21 cellular contexts compared by ENCODE assay signal in the genomic region with DNA sequence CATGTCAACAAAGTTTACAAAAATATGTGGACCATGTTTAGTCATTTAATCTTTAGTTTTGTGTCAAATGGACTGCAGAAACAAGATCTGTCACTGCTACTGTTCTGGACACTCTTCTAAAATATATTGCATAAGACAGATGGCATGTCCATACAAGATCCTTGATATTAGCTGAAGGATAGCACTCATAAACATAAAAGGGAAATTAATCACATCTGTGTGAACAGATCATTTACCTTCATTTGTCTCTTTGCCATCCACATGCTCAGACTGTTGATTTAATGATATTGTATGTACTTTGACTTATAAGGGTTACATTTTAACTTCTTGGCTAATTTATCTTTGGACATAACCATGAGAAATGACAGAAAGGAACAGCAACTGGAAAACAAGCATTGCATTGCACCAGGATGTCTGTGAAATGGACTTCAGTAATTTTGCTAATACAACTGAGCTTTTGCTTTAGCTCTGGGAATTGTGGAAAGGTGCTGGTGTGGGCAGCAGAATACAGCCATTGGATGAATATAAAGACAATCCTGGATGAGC. TPM values are rescaled to one million over a fixed set of nuclear protein-coding genes. Genes with fewer than 3 reads are reported as not detected.
DNase-seq lines count a peak whose midpoint lies in the region; ATAC-seq and TF ChIP-seq lines count a peak whose summit lies in the region.
"Had no signal": no experiment of that assay in that cellular context is flagged by ENCODE, and none has a peak within 500 bp of the region (broad histone marks: within the 10 kb centered on the region; RNA-seq: fewer than 3 reads in every experiment).

A gene (plus strand): TSS at position 364 of the 546 bp plus-strand sequence. CDS start 47 bp downstream, at position 411.

- H3K27ac ChIP-seq in ACC112 (ENCODE audit: low read depth, low read length) (peak within 1 kb of the TSS; percentile 75), Peyer's patch (peak within 1 kb of the TSS in 2 of 4 donors; percentile 8 to 66), epithelial cell of prostate (peak within 1 kb of the TSS; percentile 78)
- H3K27ac ChIP-seq: neutrophil had no signal

- intact Hi-C loops in mucosa of descending colon (cut with DNase I, micrococcal nuclease): no loop called here

- H3K4me3 ChIP-seq in ACC112 (ENCODE audit: low read depth, low read length) (peak within 1 kb of the TSS; percentile 43; the same call in 1 of the 2 replicates), Peyer's patch (peak within 1 kb of the TSS in 2 of 4 donors; percentile 15 to 32), mucosa of descending colon (no peak within 1 kb of the TSS)

- peak in 1 of 2 donors; percentile 51 for TF ChIP-seq POLR2A in Peyer's patch (IDR thresholded peaks at IDR 0.05)

- no peaks in the 10 kb centered on the region for H3K79me2 ChIP-seq in ACC112 (ENCODE audit: control insufficient read depth, insufficient read depth, low read length, unreplicated experiment)

- DNase-seq in Peyer's patch (no peak), epithelial cell of prostate (ENCODE audit: low read depth, low spot score) (peak; percentile 60), mucosa of descending colon (peak in 1 of 3 donors; percentile 12), KG1 (lab: John Stamatoyannopoulos, UW) (no peak), RPMI8226 (no peak), COLO829 (ENCODE audit: low spot score) (no peak)
- DNase-seq: activated CD8-positive, alpha-beta memory T cell treated with anti-CD3 and anti-CD28 coated beads for 24 hours; activated naive CD8-positive, alpha-beta T cell treated with anti-CD3 and anti-CD28 coated beads, Interleukin-2, amount 10 ng/mL, durations not matched to agents 7 days and 5 days; CD4-positive, alpha-beta T cell; immature natural killer cell; NCI-H1436 treated with DMSO at 0.1 percent for 48 hours; NCI-H2227 treated with DMSO at 0.1 percent for 48 hours; NK-92 treated with Interleukin-12 subunit alpha and Interleukin-12 subunit beta, amount 100 ng/mL, for 24 hours; SHP77; T-helper 17 cell had no signal

- no peaks in the 10 kb centered on the region for H3K9me3 ChIP-seq in Peyer's patch
- H3K9me3 ChIP-seq in mucosa of descending colon: no peaks in the 10 kb centered on the region
- H3K9me3 ChIP-seq: neutrophil had no signal

- TF ChIP-seq CTCF in Peyer's patch (IDR thresholded peaks at IDR 0.05) (no peak), mucosa of descending colon (IDR thresholded peaks at IDR 0.05) (no peak)

- peak within 1 kb of the TSS; percentile 20 for H2AFZ ChIP-seq in ACC112 (ENCODE audit: low read length, unreplicated experiment)

- peaks cover 41% of the 10 kb centered on the region for H3K4me1 ChIP-seq in ACC112 (ENCODE audit: control insufficient read depth, insufficient read depth, low read length, unreplicated experiment)
- peaks cover 0 to 8% (median 0%) of the 10 kb centered on the region in 4 donors for H3K4me1 ChIP-seq in Peyer's patch
- H3K4me1 ChIP-seq in mucosa of descending colon (ENCODE audit: low read depth): peaks cover 3% of the 10 kb centered on the region

- peak; percentile 93 for ATAC-seq in mucosa of descending colon
- ATAC-seq in HG03095 (IDR thresholded peaks at IDR 0.05; ENCODE audit: unreplicated experiment): no peak
- ATAC-seq: sciatic nerve, T-helper 17 cell had no signal

- H3K27me3 ChIP-seq in ACC112 (ENCODE audit: insufficient read depth, low read length) (no peaks in the 10 kb centered on the region), Peyer's patch (no peaks in the 10 kb centered on the region)
- H3K27me3 ChIP-seq: neutrophil had no signal

- H3K36me3 ChIP-seq in ACC112 (ENCODE audit: insufficient read depth, low read length): no peaks in the 10 kb centered on the region
- no peaks in the 10 kb centered on the region for H3K36me3 ChIP-seq in Peyer's patch
- H3K36me3 ChIP-seq in mucosa of descending colon (ENCODE audit: low read depth): no peaks in the 10 kb centered on the region
- H3K36me3 ChIP-seq: neutrophil had no signal

RNA-seq across cellular contexts. Expression of the gene that starts here (rescaled TPM):
- 10 to 100 TPM in 3 of 4 donors, not detected in 1; 20.5 to 42.2 (median 28.6) TPM for total RNA-seq in Peyer's patch
- total RNA-seq in mucosa of descending colon: 1 to 10 TPM in 2 of 3 donors, under 1 TPM in 1; 0.73 to 6.0 (median 5.2) TPM
- total RNA-seq: activated naive CD8-positive, alpha-beta T cell treated with anti-CD3 and anti-CD28 coated beads, Interleukin-2, amount 10 ng/mL, durations not matched to agents 7 days and 5 days; activated T-helper 1 cell treated with anti-CD3 and anti-CD28 coated beads, Interleukin-12 subunit alpha, Interleukin-12 subunit beta, Interleukin-2, Interleukin-4 antibody, amounts not matched to agents 30 ng/mL and 10 ng/mL and 1 ng/mL, durations not matched to agents 14 hours and 24 hours and 36 hours; CD4-positive, alpha-beta T cell; mesothelial cell of epicardium; sciatic nerve; T-helper 17 cell had no signal
